Comparison of ENCODE assay signal across 35 cellular contexts in genomic region chr6:161281092-161281491, GRCh38.
"Had no signal": no experiment of that assay in that cellular context is flagged by ENCODE, and none has a peak within 500 bp of the region (broad histone marks: within the 10 kb centered on the region; RNA-seq: fewer than 3 reads in every experiment).

No MANE protein-coding gene starts in this region.

- H3K27me3 ChIP-seq: MG63 had no signal

- DNase-seq: Kasumi-1, MG63, MM.1S, MV-4-11, NCI-H1048, NCI-H1092, NCI-H1092 treated with DMSO at 0.1 percent for 48 hours, NCI-H1105, NCI-H1105 treated with DMSO at 0.1 percent for 48 hours, NCI-H1417, NCI-H1417 treated with DMSO at 0.1 percent for 48 hours, NCI-H1436, NCI-H1436 treated with DMSO at 0.1 percent for 48 hours, NCI-H146, NCI-H1694, NCI-H1694 treated with DMSO at 0.1 percent for 48 hours, NCI-H187, NCI-H187 treated with DMSO at 0.1 percent for 48 hours, NCI-H1930, NCI-H2029, NCI-H2029 treated with DMSO at 0.1 percent for 48 hours, NCI-H2081, NCI-H2081 treated with DMSO at 0.1 percent for 48 hours, NCI-H2107, NCI-H2171, NCI-H2171 treated with DMSO at 0.1 percent for 48 hours, NCI-H2227 treated with DMSO at 0.1 percent for 48 hours, NCI-H226, NCI-H345, NCI-H446, NCI-H446 treated with DMSO at 0.1 percent for 48 hours, NCI-H510A, NCI-H510A treated with DMSO at 0.1 percent for 48 hours, NCI-H524, NCI-H524 treated with DMSO at 0.1 percent for 48 hours had no signal

- H3K9me3 ChIP-seq: MG63 had no signal

- H3K36me3 ChIP-seq: MG63 had no signal

- H3K4me3 ChIP-seq: MG63 had no signal
